21 cellular contexts compared by ENCODE assay signal in genomic region chr15:57504599-57504940, GRCh38.
DNase-seq lines count a peak whose midpoint lies in the region; ATAC-seq and TF ChIP-seq lines count a peak whose summit lies in the region.
"Had no signal": no experiment of that assay in that cellular context is flagged by ENCODE, and none has a peak within 500 bp of the region (broad histone marks: within the 10 kb centered on the region; RNA-seq: fewer than 3 reads in every experiment).

No MANE protein-coding gene starts in this region.

- H3K27me3 ChIP-seq in cardiac muscle cell (no peaks in the 10 kb centered on the region), heart left ventricle (no peaks in the 10 kb centered on the region), esophagus squamous epithelium (no peaks in the 10 kb centered on the region), ovary (no peaks in the 10 kb centered on the region), upper lobe of right lung (no peaks in the 10 kb centered on the region)
- H3K27me3 ChIP-seq: foreskin keratinocyte, Peyer's patch had no signal

- no peaks in the 10 kb centered on the region for H3K27me3 Mint-ChIP-seq in activated CD8-positive, alpha-beta T cell treated with anti-CD3 and anti-CD28 coated beads, Interleukin-2, amount 10 ng/mL, durations not matched to agents 7 days and 5 days (ENCODE audit: low read depth)

- H3K4me3 Mint-ChIP-seq in activated CD8-positive, alpha-beta T cell treated with anti-CD3 and anti-CD28 coated beads, Interleukin-2, amount 10 ng/mL, durations not matched to agents 7 days and 5 days: no peak overlapping the region
- H3K4me3 Mint-ChIP-seq: activated CD4-positive, alpha-beta T cell treated with anti-CD3 and anti-CD28 coated beads, Interleukin-2, amount 10 ng/mL, durations not matched to agents 7 days and 5 days; CD14-positive monocyte had no signal

- no peaks in the 10 kb centered on the region for H3K36me3 Mint-ChIP-seq in activated CD8-positive, alpha-beta T cell treated with anti-CD3 and anti-CD28 coated beads, Interleukin-2, amount 10 ng/mL, durations not matched to agents 7 days and 5 days (ENCODE audit: low read depth)
- H3K36me3 Mint-ChIP-seq: CD14-positive monocyte had no signal

- H3K27ac Mint-ChIP-seq in activated CD8-positive, alpha-beta T cell treated with anti-CD3 and anti-CD28 coated beads, Interleukin-2, amount 10 ng/mL, durations not matched to agents 7 days and 5 days: no peak overlapping the region
- H3K27ac Mint-ChIP-seq: activated CD4-positive, alpha-beta T cell treated with anti-CD3 and anti-CD28 coated beads, Interleukin-2, amount 10 ng/mL, durations not matched to agents 7 days and 5 days; CD14-positive monocyte had no signal

- no peak for TF ChIP-seq EP300 in ovary (IDR thresholded peaks at IDR 0.05)

- no peak overlapping the region for H3K4me3 ChIP-seq in cardiac muscle cell
- no peak overlapping the region for H3K4me3 ChIP-seq in heart left ventricle
- H3K4me3 ChIP-seq in esophagus squamous epithelium: no peak overlapping the region
- H3K4me3 ChIP-seq in ovary: no peak overlapping the region
- no peak overlapping the region for H3K4me3 ChIP-seq in upper lobe of right lung
- H3K4me3 ChIP-seq: Peyer's patch had no signal

- H3K27ac ChIP-seq in cardiac muscle cell (peak overlapping the region; percentile 95), heart left ventricle (peak overlapping the region in 4 of 12 donors; percentile 13 to 70 (median 24)), esophagus squamous epithelium (peak overlapping the region; percentile 50 to 90 (median 70)), ovary (peak overlapping the region; percentile 49 to 50), upper lobe of right lung (peak overlapping the region; percentile 78)

- H3K9me3 Mint-ChIP-seq in activated CD8-positive, alpha-beta T cell treated with anti-CD3 and anti-CD28 coated beads, Interleukin-2, amount 10 ng/mL, durations not matched to agents 7 days and 5 days (ENCODE audit: insufficient read depth): no peaks in the 10 kb centered on the region
- H3K9me3 Mint-ChIP-seq: activated CD4-positive, alpha-beta T cell treated with anti-CD3 and anti-CD28 coated beads, Interleukin-2, amount 10 ng/mL, durations not matched to agents 7 days and 5 days; CD14-positive monocyte had no signal

- intact Hi-C loops in heart left ventricle (cut with DNase I): no loop called here
- intact Hi-C loops in esophagus squamous epithelium (cut with DNase I): no loop called here
- intact Hi-C loops in ovary (cut with DNase I): loop anchor here in 1 of 4 donors (5.0 kb wide), 1 partner anchor 127 kb away; the partner anchor contains the start of gene CGNL1
- intact Hi-C loops in upper lobe of right lung (cut with DNase I): no loop called here

- DNase-seq in cardiac muscle cell (ENCODE audit: low read depth in 1 of 2, low spot score in 1 of 2) (no peak), heart left ventricle (no peak), esophagus squamous epithelium (lab: John Stamatoyannopoulos, UW) (no peak), ovary (no peak), upper lobe of right lung (no peak), ecto neural progenitor cell (ENCODE audit: low spot score) (no peak)
- no peak for DNase-seq in activated CD8-positive, alpha-beta T cell treated with anti-CD3 and anti-CD28 coated beads, Interleukin-2, amount 10 ng/mL, durations not matched to agents 7 days and 5 days
- DNase-seq: activated CD4-positive, alpha-beta T cell treated with anti-CD3 and anti-CD28 coated beads, Interleukin-2, amount 10 ng/mL, durations not matched to agents 7 days and 5 days; activated naive CD4-positive, alpha-beta T cell; activated T-cell treated with anti-CD3 and anti-CD28 coated beads for 4 hours; DMS 273 treated with DMSO at 0.1 percent for 48 hours; NCI-H1417; NCI-H2171; Peyer's patch; posterior cingulate gyrus; small intestine; stimulated activated CD4-positive, alpha-beta T cell treated with anti-CD3 and anti-CD28 coated beads, Interleukin-4, amount 100 ng/mL, for 4 hours; substantia nigra had no signal

- ATAC-seq in heart left ventricle (no peak), upper lobe of right lung (no peak), GM21390 (IDR thresholded peaks at IDR 0.05; ENCODE audit: unreplicated experiment) (no peak)
- no peak for ATAC-seq in activated CD8-positive, alpha-beta T cell treated with anti-CD3 and anti-CD28 coated beads, Interleukin-2, amount 10 ng/mL, durations not matched to agents 7 days and 5 days

- POLR2A ChIA-PET in activated CD8-positive, alpha-beta T cell treated with anti-CD3 and anti-CD28 coated beads, Interleukin-2, amount 10 ng/mL, durations not matched to agents 7 days and 5 days (lab: Charles Lee): no interaction called here

- TF ChIP-seq POLR2A in heart left ventricle (IDR thresholded peaks at IDR 0.05) (no peak), esophagus squamous epithelium (IDR thresholded peaks at IDR 0.05) (no peak), ovary (IDR thresholded peaks at IDR 0.05) (no peak)

- H3K4me1 ChIP-seq in cardiac muscle cell (ENCODE audit: low read depth) (peaks cover 80% of the 10 kb centered on the region), heart left ventricle (peaks cover 0 to 66% (median 33%) of the 10 kb centered on the region in 12 donors), esophagus squamous epithelium (peaks cover 13 to 70% (median 14%) of the 10 kb centered on the region in 3 donors), ovary (ENCODE audit: insufficient read depth) (peaks cover 20% of the 10 kb centered on the region), upper lobe of right lung (peaks cover 28% of the 10 kb centered on the region)

- H3K36me3 ChIP-seq in cardiac muscle cell: no peaks in the 10 kb centered on the region
- H3K36me3 ChIP-seq in heart left ventricle: no peaks in the 10 kb centered on the region
- no peaks in the 10 kb centered on the region for H3K36me3 ChIP-seq in esophagus squamous epithelium
- H3K36me3 ChIP-seq in ovary: no peaks in the 10 kb centered on the region
- H3K36me3 ChIP-seq in upper lobe of right lung: no peaks in the 10 kb centered on the region
- H3K36me3 ChIP-seq: Peyer's patch had no signal

- H3K9me3 ChIP-seq in cardiac muscle cell (ENCODE audit: low read depth) (no peaks in the 10 kb centered on the region), heart left ventricle (no peaks in the 10 kb centered on the region), esophagus squamous epithelium (no peaks in the 10 kb centered on the region), ovary (no peaks in the 10 kb centered on the region), upper lobe of right lung (no peaks in the 10 kb centered on the region)
- H3K9me3 ChIP-seq: Peyer's patch had no signal

- CTCF ChIA-PET in activated CD8-positive, alpha-beta T cell treated with anti-CD3 and anti-CD28 coated beads, Interleukin-2, amount 10 ng/mL, durations not matched to agents 7 days and 5 days (lab: Charles Lee): interaction anchor here (1.8 kb wide), 1 partner anchor 163 kb away, joined by 9 read pairs; no protein-coding TSS in a partner anchor

- no peaks in the 10 kb centered on the region for H3K4me1 Mint-ChIP-seq in activated CD8-positive, alpha-beta T cell treated with anti-CD3 and anti-CD28 coated beads, Interleukin-2, amount 10 ng/mL, durations not matched to agents 7 days and 5 days (ENCODE audit: low read depth)
- H3K4me1 Mint-ChIP-seq: activated CD4-positive, alpha-beta T cell treated with anti-CD3 and anti-CD28 coated beads, Interleukin-2, amount 10 ng/mL, durations not matched to agents 7 days and 5 days; CD14-positive monocyte had no signal

- TF ChIP-seq CTCF in cardiac muscle cell (IDR thresholded peaks at IDR 0.05; ENCODE audit: low read depth, low read length): no peak
- TF ChIP-seq CTCF in heart left ventricle (IDR thresholded peaks at IDR 0.05): no peak
- TF ChIP-seq CTCF in esophagus squamous epithelium (IDR thresholded peaks at IDR 0.05): no peak
- TF ChIP-seq CTCF in ovary (IDR thresholded peaks at IDR 0.05): no peak
- no peak for TF ChIP-seq CTCF in upper lobe of right lung (IDR thresholded peaks at IDR 0.05)

- 75 to 92% (median 86%) methylated on average over 1 of the region's 1 CpG for WGBS in heart left ventricle, 4 donors
- WGBS in esophagus squamous epithelium, 2 donors: 86% methylated on average over 1 of the region's 1 CpG; no CpG with 5 or more reads in 1 of the 2 donors
- WGBS in ovary, 3 donors: 13 to 30% (median 13%) methylated on average over 1 of the region's 1 CpG
